In genomic region chr17:69528035-69528434, GRCh38 we compare ENCODE assay signal across 26 cellular contexts.
"Had no signal": no experiment of that assay in that cellular context is flagged by ENCODE, and none has a peak within 500 bp of the region (broad histone marks: within the 10 kb centered on the region; RNA-seq: fewer than 3 reads in every experiment).

No MANE protein-coding gene starts in this region.

- H3K4me1 ChIP-seq: neural progenitor cell, parathyroid adenoma, tibial artery, upper lobe of right lung had no signal

- H3K27ac ChIP-seq: left ventricle myocardium inferior, neural progenitor cell, neutrophil, parathyroid adenoma, skin epidermis, stomach, suprapubic skin, thoracic aorta, tibial artery, upper lobe of right lung had no signal

- DNase-seq: hypothalamus; immature natural killer cell; left ventricle myocardium inferior; midbrain; mucosa of descending colon; naive thymus-derived CD4-positive, alpha-beta T cell; occipital lobe; stimulated activated CD4-positive, alpha-beta T cell treated with anti-CD3 and anti-CD28 coated beads, Interleukin-12 subunit alpha, Interleukin-12 subunit beta, amount 100 ng/mL, for 4 hours; stimulated activated CD4-positive, alpha-beta T cell treated with anti-CD3 and anti-CD28 coated beads, Interleukin-15, amount 100 ng/mL, for 24 hours; stimulated activated CD4-positive, alpha-beta T cell treated with anti-CD3 and anti-CD28 coated beads, Interleukin-2, amount 100 ng/mL, for 24 hours; stimulated activated CD4-positive, alpha-beta T cell treated with anti-CD3 and anti-CD28 coated beads, Interleukin-4, amount 100 ng/mL, for 1 hour; stimulated activated naive B cell treated with anti-CD40 and anti-IgM and Interleukin-4, amounts not matched to agents 10 μg/mL and 1 μg/mL and 100 μg/mL, for 72 hours; stimulated activated naive CD8-positive, alpha-beta T cell treated with anti-CD3 and anti-CD28 coated beads, Interleukin-15, Interleukin-2, amounts not matched to agents 100 U/mL and 50 U/mL, for 24 hours; stomach; tibial artery; trophoblast cell; upper lobe of right lung had no signal

- H3K9ac ChIP-seq: neural progenitor cell, parathyroid adenoma had no signal

- H3K36me3 ChIP-seq: left ventricle myocardium inferior, thoracic aorta had no signal

- FAIRE-seq: islet of Langerhans, urothelium cell line had no signal

- H3K9me3 ChIP-seq: left ventricle myocardium inferior, mucosa of descending colon, neutrophil, stomach, suprapubic skin, thoracic aorta, tibial artery, upper lobe of right lung had no signal

- H3K4me3 ChIP-seq: left ventricle myocardium inferior, lung, mucosa of descending colon, neural progenitor cell, skin epidermis, stomach, suprapubic skin, thoracic aorta, tibial artery, upper lobe of right lung had no signal
